In the genomic region with DNA sequence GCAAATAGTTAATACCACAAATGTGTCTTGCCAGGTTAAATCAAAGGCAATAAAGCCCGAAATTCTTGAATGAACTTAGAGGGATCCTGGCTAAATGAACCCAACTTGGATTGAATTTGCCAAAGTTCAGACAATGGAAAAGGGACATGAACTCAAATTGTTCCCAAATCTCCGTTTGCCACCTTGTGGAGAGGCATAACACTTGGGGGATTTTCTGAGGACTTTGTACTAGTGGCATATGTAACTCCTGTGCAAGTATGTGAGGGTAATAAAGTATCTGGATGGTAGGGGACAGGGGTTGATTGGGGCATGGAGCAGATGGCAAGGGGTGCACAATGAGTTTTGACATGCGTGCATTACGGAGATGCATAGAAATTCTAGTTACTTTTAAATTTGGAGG, we compare ENCODE assay signal across 8 cellular contexts. TPM values are rescaled to one million over a fixed set of nuclear protein-coding genes. Genes with fewer than 3 reads are reported as not detected.
A peak's percentile ranks its signal among the peaks of the same experiment; 100 is the strongest.
DNase-seq lines count a peak whose midpoint lies in the region; ATAC-seq and TF ChIP-seq lines count a peak whose summit lies in the region.

No MANE protein-coding gene starts in this region.

- TF ChIP-seq CTCF in nephron progenitor cell (IDR thresholded peaks at IDR 0.05), result no peak

- H3K27me3 Mint-ChIP-seq in CD4-positive, CD25-positive, alpha-beta regulatory T cell, result peaks cover 19% of the 10 kb centered on the region
- H3K27me3 Mint-ChIP-seq in nephron progenitor cell (ENCODE audit: low read depth, poor library complexity), result peaks cover 17% of the 10 kb centered on the region

- H3K9me3 Mint-ChIP-seq in CD4-positive, CD25-positive, alpha-beta regulatory T cell, result peaks cover 0 to 5% (median 0%) of the 10 kb centered on the region in 7 donors
- no peaks in the 10 kb centered on the region for H3K9me3 Mint-ChIP-seq in nephron progenitor cell

- no peaks in the 10 kb centered on the region for H3K36me3 ChIP-seq in CD4-positive, CD25-positive, alpha-beta regulatory T cell (ENCODE audit: control insufficient read depth, insufficient read depth, low read length)
- H3K36me3 ChIP-seq in MG63, result peaks cover 2% of the 10 kb centered on the region; the same call in 1 of the 2 replicates
- H3K36me3 ChIP-seq in effector memory CD4-positive, alpha-beta T cell (ENCODE audit: control insufficient read depth, insufficient read depth, low read length), result no peaks in the 10 kb centered on the region

- peak overlapping the region; percentile 78 for H3K4me3 ChIP-seq in CD4-positive, CD25-positive, alpha-beta regulatory T cell (ENCODE audit: low read depth, low read length)
- peak overlapping the region; percentile 85 for H3K4me3 ChIP-seq in MG63
- H3K4me3 ChIP-seq in effector memory CD4-positive, alpha-beta T cell (ENCODE audit: insufficient read depth, low read depth, low read length, poor library complexity, severe bottlenecking), result no peak overlapping the region

- peaks cover 32% of the 10 kb centered on the region for H3K4me1 ChIP-seq in CD4-positive, CD25-positive, alpha-beta regulatory T cell (ENCODE audit: control insufficient read depth, insufficient read depth, low read length, poor library complexity, severe bottlenecking)
- H3K4me1 ChIP-seq in effector memory CD4-positive, alpha-beta T cell (ENCODE audit: control insufficient read depth, insufficient read depth, low read length, poor library complexity, severe bottlenecking), result no peaks in the 10 kb centered on the region

- peak overlapping the region; percentile 96 to 98 (median 98) for H3K4me3 Mint-ChIP-seq in CD4-positive, CD25-positive, alpha-beta regulatory T cell
- H3K4me3 Mint-ChIP-seq in nephron progenitor cell, result peak overlapping the region; percentile 85

- H3K27ac Mint-ChIP-seq in CD4-positive, CD25-positive, alpha-beta regulatory T cell, result peak overlapping the region in 2 of 3 donors; percentile 91 to 95
- peak overlapping the region; percentile 3 for H3K27ac Mint-ChIP-seq in nephron progenitor cell

- no peak for DNase-seq in CD4-positive, CD25-positive, alpha-beta regulatory T cell
- DNase-seq in MG63 (no peak), nephron progenitor cell (no peak), SKM-1 treated with dmso at 0.1 percent for 144 hours (lab: John Stamatoyannopoulos, UW; ENCODE audit: unreplicated experiment) (no peak), superior temporal gyrus (ENCODE audit: extremely low spot score) (no peak)
- DNase-seq in effector memory CD4-positive, alpha-beta T cell, result no peak

- H3K4me1 Mint-ChIP-seq in CD4-positive, CD25-positive, alpha-beta regulatory T cell, result peaks cover 19 to 32% (median 23%) of the 10 kb centered on the region in 4 donors
- H3K4me1 Mint-ChIP-seq in nephron progenitor cell, result peaks cover 31% of the 10 kb centered on the region

- no peaks in the 10 kb centered on the region for H3K9me3 ChIP-seq in CD4-positive, CD25-positive, alpha-beta regulatory T cell (ENCODE audit: control insufficient read depth in 2 of 2, low read length in 2 of 2)
- no peaks in the 10 kb centered on the region for H3K9me3 ChIP-seq in MG63
- H3K9me3 ChIP-seq in effector memory CD4-positive, alpha-beta T cell (ENCODE audit: control insufficient read depth, low read length), result no peaks in the 10 kb centered on the region

- H3K36me3 Mint-ChIP-seq in CD4-positive, CD25-positive, alpha-beta regulatory T cell, result no peaks in the 10 kb centered on the region
- peaks cover 8% of the 10 kb centered on the region for H3K36me3 Mint-ChIP-seq in nephron progenitor cell (ENCODE audit: low read depth)

- peaks cover 3% of the 10 kb centered on the region for H3K27me3 ChIP-seq in CD4-positive, CD25-positive, alpha-beta regulatory T cell (ENCODE audit: control insufficient read depth, insufficient read depth, low read length)
- H3K27me3 ChIP-seq in MG63, result no peaks in the 10 kb centered on the region
- H3K27me3 ChIP-seq in effector memory CD4-positive, alpha-beta T cell (replicated peaks; ENCODE audit: control insufficient read depth, insufficient read depth, low read length, poor library complexity, severe bottlenecking), result no peaks in the 10 kb centered on the region

- no peak for ATAC-seq in CD4-positive, CD25-positive, alpha-beta regulatory T cell (ENCODE audit: low read depth in 2 of 2)
- ATAC-seq in GM18861 (IDR thresholded peaks at IDR 0.05; ENCODE audit: unreplicated experiment) (no peak), HG02885 (IDR thresholded peaks at IDR 0.05; ENCODE audit: poor library complexity, unreplicated experiment) (no peak)

- H3K27ac ChIP-seq in CD4-positive, CD25-positive, alpha-beta regulatory T cell (ENCODE audit: insufficient read depth, low read length, poor library complexity, severe bottlenecking), result peak overlapping the region; percentile 92
- peak overlapping the region; percentile 89 for H3K27ac ChIP-seq in effector memory CD4-positive, alpha-beta T cell (ENCODE audit: insufficient read depth, low read length, poor library complexity, severe bottlenecking)

RNA-seq across cellular contexts. Expression of gene TCAIM, which starts 1.3 kb away (rescaled TPM):
- 8.5 TPM for total RNA-seq in CD4-positive, CD25-positive, alpha-beta regulatory T cell
- 10 to 100 TPM; 13.1 to 19.0 (median 18.0) TPM for polyA plus RNA-seq in CD4-positive, CD25-positive, alpha-beta regulatory T cell
- total RNA-seq in MG63 (2014; rRNA removed; shearing (Covaris generic); ENCODE audit: low replicate concordance), result 15.2 and 31.4 TPM in 2 replicates
